In the genomic region with DNA sequence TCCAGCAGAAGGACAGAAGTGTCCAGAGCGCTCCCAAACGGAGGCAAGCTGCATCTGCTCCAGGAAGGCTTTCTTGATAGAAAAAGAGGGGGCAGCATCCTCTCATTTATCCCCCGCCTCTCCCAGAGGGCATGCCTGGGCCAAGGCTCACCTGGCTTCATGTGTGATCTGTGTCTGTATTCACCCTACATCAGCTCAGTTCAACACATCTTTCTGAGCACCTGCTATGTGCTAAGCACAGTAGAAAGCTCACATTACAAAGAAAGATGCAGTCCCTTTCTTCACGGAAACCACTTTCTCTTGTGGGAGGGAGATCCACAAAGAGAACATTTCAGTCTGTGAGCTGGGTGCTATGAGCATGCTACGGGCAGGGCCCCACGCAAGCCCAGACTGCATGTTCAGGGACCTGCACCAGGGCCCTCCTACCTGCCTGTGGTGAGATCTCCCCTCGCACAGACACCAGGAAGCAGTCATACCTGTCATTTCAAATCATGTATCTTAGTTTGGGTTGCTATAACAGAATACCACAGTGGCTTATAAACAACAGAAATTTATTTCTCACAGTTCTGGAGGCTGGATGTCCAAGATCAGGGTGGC, we compare ENCODE assay signal across 22 cellular contexts.
DNase-seq lines count a peak whose midpoint lies in the region; ATAC-seq, FAIRE-seq and TF ChIP-seq lines count a peak whose summit lies in the region.
"Had no signal": no experiment of that assay in that cellular context is flagged by ENCODE, and none has a peak within 500 bp of the region (broad histone marks: within the 10 kb centered on the region; RNA-seq: fewer than 3 reads in every experiment).

No MANE protein-coding gene starts in this region.

- peak; percentile 80 for ATAC-seq in activated CD8-positive, alpha-beta T cell treated with anti-CD3 and anti-CD28 coated beads for 36 hours
- ATAC-seq: stimulated activated naive B cell treated with anti-CD40 and anti-IgM and Interleukin-4, amounts not matched to agents 10 μg/mL and 1 μg/mL and 100 μg/mL, for 72 hours had no signal

- H3K27me3 Mint-ChIP-seq in activated CD8-positive, alpha-beta T cell treated with anti-CD3 and anti-CD28 coated beads for 36 hours = peaks cover 2% of the 10 kb centered on the region

- in situ Hi-C loops in ACHN (cut with HindIII; ENCODE audit: low pct_ligation_motif_present, low pct_unique_long_range_greater_than_20kb, low sequenced_read_pairs) = no loop called here

- intact Hi-C loops in activated CD8-positive, alpha-beta T cell treated with anti-CD3 and anti-CD28 coated beads for 36 hours (cut with micrococcal nuclease) = no loop called here

- no peak for TF ChIP-seq CTCF in activated CD8-positive, alpha-beta T cell treated with anti-CD3 and anti-CD28 coated beads for 36 hours (IDR thresholded peaks at IDR 0.05)

- no peak overlapping the region for H3K4me3 Mint-ChIP-seq in activated CD8-positive, alpha-beta T cell treated with anti-CD3 and anti-CD28 coated beads for 36 hours
- H3K4me3 Mint-ChIP-seq: CD8-positive, alpha-beta memory T cell; stimulated activated naive B cell treated with anti-CD40 and anti-IgM and Interleukin-4, amounts not matched to agents 10 μg/mL and 1 μg/mL and 100 μg/mL, for 72 hours; T-helper 1 cell treated with Interleukin-12 subunit alpha and Interleukin-12 subunit beta and Interleukin-4 antibody, amounts not matched to agents 30 μg/mL and 1 μg/mL, for 36 hours had no signal

- H3K9me3 Mint-ChIP-seq in activated CD8-positive, alpha-beta T cell treated with anti-CD3 and anti-CD28 coated beads for 36 hours = no peaks in the 10 kb centered on the region
- H3K9me3 Mint-ChIP-seq: T-helper 1 cell treated with Interleukin-12 subunit alpha and Interleukin-12 subunit beta and Interleukin-4 antibody, amounts not matched to agents 30 μg/mL and 1 μg/mL, for 36 hours had no signal

- peak; percentile 25 for DNase-seq in stimulated activated CD4-positive, alpha-beta T cell treated with anti-CD3 and anti-CD28 coated beads, Interleukin-1b, Interleukin-23, amount 100 ng/mL, for 48 hours
- DNase-seq in stimulated activated CD4-positive, alpha-beta T cell treated with anti-CD3 and anti-CD28 coated beads, Interleukin-2, amount 100 ng/mL, for 24 hours = no peak
- DNase-seq in activated CD8-positive, alpha-beta T cell treated with anti-CD3 and anti-CD28 coated beads for 36 hours = peak; percentile 51
- peak; percentile 35 for DNase-seq in central memory CD4-positive, alpha-beta T cell
- DNase-seq in GM12891 (ENCODE audit: insufficient read length, low spot score) (no peak), ACHN (no peak), UCSD-AML1 (lab: John Stamatoyannopoulos, UW; ENCODE audit: unreplicated experiment) (no peak)
- DNase-seq: brain microvascular endothelial cell; DMS53; effector CD4-positive, alpha-beta T cell; erythroblast; foreskin fibroblast; GDM1; mesenchymal stem cell; NCI-H1694 treated with DMSO at 0.1 percent for 48 hours; NCI-H526; Peyer's patch; stimulated activated CD4-positive, alpha-beta T cell treated with anti-CD3 and anti-CD28 coated beads, Interleukin-4, amount 100 ng/mL, for 24 hours; stimulated activated naive B cell treated with anti-CD40 and anti-IgM and Interleukin-4, amounts not matched to agents 10 μg/mL and 1 μg/mL and 100 μg/mL, for 72 hours; thyroid gland had no signal

- CTCF ChIA-PET in activated CD8-positive, alpha-beta T cell treated with anti-CD3 and anti-CD28 coated beads for 36 hours (lab: Charles Lee) = interaction anchor here (1.0 to 1.4 kb wide), 2 partner anchors 43 to 47 kb away, joined by 3 to 4 read pairs; no protein-coding TSS in a partner anchor

- TF ChIP-seq POLR2A in GM12891 (IDR thresholded peaks at IDR 0.05; ENCODE audit: low read depth, low read length) = no peak

- FAIRE-seq in GM12891 (lab: Jason Lieb, UNC) = no peak

- H3K4me1 Mint-ChIP-seq in activated CD8-positive, alpha-beta T cell treated with anti-CD3 and anti-CD28 coated beads for 36 hours (ENCODE audit: low read depth) = peaks cover 39% of the 10 kb centered on the region
- H3K4me1 Mint-ChIP-seq: stimulated activated naive B cell treated with anti-CD40 and anti-IgM and Interleukin-4, amounts not matched to agents 10 μg/mL and 1 μg/mL and 100 μg/mL, for 72 hours had no signal

- H3K36me3 Mint-ChIP-seq in activated CD8-positive, alpha-beta T cell treated with anti-CD3 and anti-CD28 coated beads for 36 hours (ENCODE audit: low read depth) = no peaks in the 10 kb centered on the region

- no peak overlapping the region for H3K27ac Mint-ChIP-seq in activated CD8-positive, alpha-beta T cell treated with anti-CD3 and anti-CD28 coated beads for 36 hours
- H3K27ac Mint-ChIP-seq: CD8-positive, alpha-beta memory T cell; stimulated activated naive B cell treated with anti-CD40 and anti-IgM and Interleukin-4, amounts not matched to agents 10 μg/mL and 1 μg/mL and 100 μg/mL, for 72 hours; T-helper 1 cell treated with Interleukin-12 subunit alpha and Interleukin-12 subunit beta and Interleukin-4 antibody, amounts not matched to agents 30 μg/mL and 1 μg/mL, for 36 hours had no signal

- POLR2A ChIA-PET in activated CD8-positive, alpha-beta T cell treated with anti-CD3 and anti-CD28 coated beads for 36 hours (lab: Charles Lee) = interaction anchor here (1.2 kb wide), 1 partner anchor 9 kb away, joined by 4 read pairs; no protein-coding TSS in a partner anchor

TF ChIP-seq in GM12891, 5 proteins besides CTCF, POLR2A, EP300 and RAD21:
- no peak for TF ChIP-seq POLR2AphosphoS5 (IDR thresholded peaks at IDR 0.05; ENCODE audit: low read depth, low read length)
- no peak for TF ChIP-seq PAX5 (IDR thresholded peaks at IDR 0.05; ENCODE audit: insufficient read depth, low read length, severe bottlenecking)
- TF ChIP-seq SPI1 (IDR thresholded peaks at IDR 0.05; ENCODE audit: low read depth, low read length) = no peak
- TF ChIP-seq TAF1 (IDR thresholded peaks at IDR 0.05; ENCODE audit: low read depth, low read length) = no peak
- no peak for TF ChIP-seq POU2F2 (IDR thresholded peaks at IDR 0.05; ENCODE audit: low read depth, low read length)

Comparison
In these comparisons a context has a peak if more than half of its experiments do, and no peak if none do; other contexts are left out.
1. DNase-seq: peak in stimulated activated CD4-positive, alpha-beta T cell treated with anti-CD3 and anti-CD28 coated beads, Interleukin-1b, Interleukin-23, amount 100 ng/mL, for 48 hours (single experiment), activated CD8-positive, alpha-beta T cell treated with anti-CD3 and anti-CD28 coated beads for 36 hours (single experiment) and central memory CD4-positive, alpha-beta T cell (single experiment); none in stimulated activated CD4-positive, alpha-beta T cell treated with anti-CD3 and anti-CD28 coated beads, Interleukin-2, amount 100 ng/mL, for 24 hours (0 of 2), GM12891 (single experiment), ACHN (single experiment) and UCSD-AML1 (single experiment).